ENCODE assay signal across 9 cellular contexts in the genomic region with DNA sequence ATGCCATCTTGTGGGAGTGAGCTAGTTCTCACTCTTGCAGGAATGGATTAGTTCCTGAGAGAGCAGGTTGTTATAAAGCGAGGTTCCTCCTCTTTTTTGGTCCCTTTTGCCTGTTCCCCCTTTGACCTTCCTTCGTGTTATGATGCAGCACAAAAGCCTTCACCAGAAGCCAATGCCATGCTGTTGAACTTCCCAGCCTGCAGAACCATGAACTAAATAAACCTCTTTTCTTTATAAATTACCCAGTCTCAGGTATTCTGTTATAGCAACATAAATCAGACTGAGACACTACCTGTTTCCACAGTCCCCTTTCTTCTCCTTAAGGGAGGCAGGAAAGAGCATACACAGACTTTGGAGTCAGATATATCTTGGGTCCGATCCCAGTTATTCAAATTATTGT. TPM values are rescaled to one million over a fixed set of nuclear protein-coding genes. Genes with fewer than 3 reads are reported as not detected.
"Had no signal": no experiment of that assay in that cellular context is flagged by ENCODE, and none has a peak within 500 bp of the region (broad histone marks: within the 10 kb centered on the region; RNA-seq: fewer than 3 reads in every experiment).

No MANE protein-coding gene starts in this region.

- H3K4me3 ChIP-seq: GM12878 had no signal

- DNase-seq: GDM1, GF-D8 had no signal

- FAIRE-seq: G401.6, GM12878, GM12891, GM12892, GM18507, GM19239 had no signal

- ATAC-seq: GM12878 had no signal

RNA-seq across cellular contexts. Expression of gene DISP3, which starts 25.6 kb away (rescaled TPM):
- total RNA-seq: G401 had no signal
